ENCODE assay signal across 11 cellular contexts in the genomic region with DNA sequence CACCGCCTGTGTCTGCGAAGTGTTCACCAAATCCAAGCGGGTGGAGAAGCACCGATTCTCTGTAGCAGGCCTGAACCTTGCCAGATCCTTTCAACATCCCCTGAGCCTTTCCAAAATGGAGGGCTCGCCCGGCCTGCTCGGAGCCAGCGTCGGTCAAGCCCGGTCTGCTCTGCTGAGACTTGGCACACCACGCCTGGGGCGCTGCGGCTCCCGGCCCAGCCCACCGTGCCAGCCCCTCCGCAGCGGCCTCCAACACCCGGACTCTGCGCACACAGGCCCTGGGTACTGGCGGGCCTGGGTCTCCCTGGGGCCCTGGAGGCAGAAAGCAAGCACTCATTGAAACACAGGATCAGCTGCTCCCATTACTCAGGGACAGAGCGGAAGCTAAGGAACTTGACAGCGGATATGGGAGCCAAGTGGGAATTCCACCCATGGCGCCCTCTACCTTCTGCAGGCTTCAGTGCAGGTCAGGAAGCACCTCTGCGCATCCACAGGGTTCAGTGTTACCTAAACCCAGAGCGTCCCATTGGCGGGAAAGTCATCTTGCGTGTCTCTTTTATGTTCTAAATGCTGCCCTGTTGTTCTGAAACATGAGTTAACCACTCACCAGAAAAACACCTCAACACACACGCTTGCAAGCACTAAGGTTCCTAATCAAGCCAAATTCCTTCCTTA.
DNase-seq lines count a peak whose midpoint lies in the region; ATAC-seq and TF ChIP-seq lines count a peak whose summit lies in the region.
"Had no signal": no experiment of that assay in that cellular context is flagged by ENCODE, and none has a peak within 500 bp of the region (broad histone marks: within the 10 kb centered on the region; RNA-seq: fewer than 3 reads in every experiment).

No MANE protein-coding gene starts in this region.

- H3K4me1 Mint-ChIP-seq in naive thymus-derived CD8-positive, alpha-beta T cell, result peaks cover 0 to 4% (median 1%) of the 10 kb centered on the region in 4 donors
- no peaks in the 10 kb centered on the region for H3K4me1 Mint-ChIP-seq in activated T-cell treated with anti-CD3 and anti-CD28 coated beads, Interleukin-2, amount 50 U/mL, for 4 hours (ENCODE audit: low read depth)

- CTCF ChIA-PET in HEK293 (lab: Yijun Ruan, JAX), result interaction anchor here (0.7 to 2.3 kb wide), 11 partner anchors 9 to 159 kb away, joined by 3 to 10 read pairs (median 5); a partner anchor contains a TSS

- H3K4me3 ChIP-seq in HEK293 (ENCODE audit: low read depth, low read length), result no peak overlapping the region
- no peak overlapping the region for H3K4me3 ChIP-seq in cardiac fibroblast (replicated peaks in 1 of 2; ENCODE audit: low read depth in 2 of 2, low read length in 2 of 2)

- H3K36me3 ChIP-seq in HEK293 (ENCODE audit: control insufficient read depth in 2 of 2, insufficient read depth in 1 of 2, low read length in 2 of 2), result no peaks in the 10 kb centered on the region

- peaks cover 0 to 2% (median 0%) of the 10 kb centered on the region in 9 donors for H3K9me3 Mint-ChIP-seq in naive thymus-derived CD8-positive, alpha-beta T cell
- H3K9me3 Mint-ChIP-seq in activated T-cell treated with anti-CD3 and anti-CD28 coated beads, Interleukin-2, amount 50 U/mL, for 4 hours, result no peaks in the 10 kb centered on the region
- H3K9me3 Mint-ChIP-seq: activated T-helper 1 cell treated with anti-CD3 and anti-CD28 coated beads, Interleukin-12 subunit alpha, Interleukin-12 subunit beta, Interleukin-2, Interleukin-4 antibody, amounts not matched to agents 30 ng/mL and 10 ng/mL and 1 ng/mL, durations not matched to agents 14 hours and 24 hours and 36 hours had no signal

- no peak overlapping the region for H3K27ac ChIP-seq in HEK293 (ENCODE audit: extremely low read depth, low read depth, low read length)
- H3K27ac ChIP-seq: parathyroid adenoma had no signal

- POLR2A ChIA-PET in HEK293 (lab: Yijun Ruan, JAX), result no interaction called here
- POLR2A ChIA-PET in naive thymus-derived CD8-positive, alpha-beta T cell (lab: Charles Lee), result no interaction called here

- no peak for ATAC-seq in naive thymus-derived CD8-positive, alpha-beta T cell
- no peak for ATAC-seq in activated T-cell treated with anti-CD3 and anti-CD28 coated beads, Interleukin-2, amount 50 U/mL, for 4 hours

- H3K27ac Mint-ChIP-seq in naive thymus-derived CD8-positive, alpha-beta T cell, result no peak overlapping the region
- H3K27ac Mint-ChIP-seq: activated T-helper 1 cell treated with anti-CD3 and anti-CD28 coated beads, Interleukin-12 subunit alpha, Interleukin-12 subunit beta, Interleukin-2, Interleukin-4 antibody, amounts not matched to agents 30 ng/mL and 10 ng/mL and 1 ng/mL, durations not matched to agents 14 hours and 24 hours and 36 hours had no signal

- peaks cover 7% of the 10 kb centered on the region for H3K4me1 ChIP-seq in HEK293 (ENCODE audit: control insufficient read depth, insufficient read depth, low read length)
- H3K4me1 ChIP-seq: parathyroid adenoma had no signal

- DNase-seq in COLO668 (lab: John Stamatoyannopoulos, UW; ENCODE audit: unreplicated experiment) (peak; percentile 21), cardiac fibroblast (ENCODE audit: low read depth in 2 of 2) (peak; percentile 11 to 31), mesenteric fat pad (ENCODE audit: low spot score) (peak; percentile 12), AML-193 (lab: John Stamatoyannopoulos, UW) (no peak), nucleus accumbens (lab: John Stamatoyannopoulos, UW) (no peak)
- DNase-seq in naive thymus-derived CD8-positive, alpha-beta T cell, result no peak
- DNase-seq in activated T-cell treated with anti-CD3 and anti-CD28 coated beads, Interleukin-2, amount 50 U/mL, for 4 hours, result no peak
- DNase-seq: Kasumi-1 had no signal

- TF ChIP-seq CTCF in HEK293 (tag by site-specific recombination; IDR thresholded peaks at IDR 0.05) (no peak), cardiac fibroblast (IDR thresholded peaks at IDR 0.05; ENCODE audit: low read depth, low read length) (peak; percentile 62)

- no peak overlapping the region for H3K4me3 Mint-ChIP-seq in naive thymus-derived CD8-positive, alpha-beta T cell
- H3K4me3 Mint-ChIP-seq in activated T-cell treated with anti-CD3 and anti-CD28 coated beads, Interleukin-2, amount 50 U/mL, for 4 hours, result no peak overlapping the region
- H3K4me3 Mint-ChIP-seq: activated T-helper 1 cell treated with anti-CD3 and anti-CD28 coated beads, Interleukin-12 subunit alpha, Interleukin-12 subunit beta, Interleukin-2, Interleukin-4 antibody, amounts not matched to agents 30 ng/mL and 10 ng/mL and 1 ng/mL, durations not matched to agents 14 hours and 24 hours and 36 hours had no signal

- H3K9me3 ChIP-seq in HEK293 (ENCODE audit: control insufficient read depth, insufficient read depth, low read depth, low read length), result no peaks in the 10 kb centered on the region

- peaks cover 0 to 3% (median 0%) of the 10 kb centered on the region in 5 donors for H3K27me3 Mint-ChIP-seq in naive thymus-derived CD8-positive, alpha-beta T cell
- H3K27me3 Mint-ChIP-seq in activated T-cell treated with anti-CD3 and anti-CD28 coated beads, Interleukin-2, amount 50 U/mL, for 4 hours (ENCODE audit: low read depth), result peaks cover 4% of the 10 kb centered on the region

- peaks cover 0 to 2% (median 0%) of the 10 kb centered on the region in 3 donors for H3K36me3 Mint-ChIP-seq in naive thymus-derived CD8-positive, alpha-beta T cell
- no peaks in the 10 kb centered on the region for H3K36me3 Mint-ChIP-seq in activated T-cell treated with anti-CD3 and anti-CD28 coated beads, Interleukin-2, amount 50 U/mL, for 4 hours (ENCODE audit: insufficient read depth)

TF ChIP-seq in HEK293, 187 proteins besides CTCF, POLR2A, EP300 and RAD21:
- TF ChIP-seq TRIM28 (IDR thresholded peaks at IDR 0.05; ENCODE audit: borderline replicate concordance, low read length), result peak; percentile 14; the same call in 1 of the 2 replicates
- peak; percentile 44; the same call in 1 of the 2 replicates for TF ChIP-seq IKZF3 (tag by site-specific recombination; IDR thresholded peaks at IDR 0.05)
- TF ChIP-seq, protein P1, sequence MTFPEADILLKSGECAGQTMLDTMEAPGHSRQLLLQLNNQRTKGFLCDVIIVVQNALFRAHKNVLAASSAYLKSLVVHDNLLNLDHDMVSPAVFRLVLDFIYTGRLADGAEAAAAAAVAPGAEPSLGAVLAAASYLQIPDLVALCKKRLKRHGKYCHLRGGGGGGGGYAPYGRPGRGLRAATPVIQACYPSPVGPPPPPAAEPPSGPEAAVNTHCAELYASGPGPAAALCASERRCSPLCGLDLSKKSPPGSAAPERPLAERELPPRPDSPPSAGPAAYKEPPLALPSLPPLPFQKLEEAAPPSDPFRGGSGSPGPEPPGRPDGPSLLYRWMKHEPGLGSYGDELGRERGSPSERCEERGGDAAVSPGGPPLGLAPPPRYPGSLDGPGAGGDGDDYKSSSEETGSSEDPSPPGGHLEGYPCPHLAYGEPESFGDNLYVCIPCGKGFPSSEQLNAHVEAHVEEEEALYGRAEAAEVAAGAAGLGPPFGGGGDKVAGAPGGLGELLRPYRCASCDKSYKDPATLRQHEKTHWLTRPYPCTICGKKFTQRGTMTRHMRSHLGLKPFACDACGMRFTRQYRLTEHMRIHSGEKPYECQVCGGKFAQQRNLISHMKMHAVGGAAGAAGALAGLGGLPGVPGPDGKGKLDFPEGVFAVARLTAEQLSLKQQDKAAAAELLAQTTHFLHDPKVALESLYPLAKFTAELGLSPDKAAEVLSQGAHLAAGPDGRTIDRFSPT (tag by site-specific recombination; IDR thresholded peaks at IDR 0.05), result no peak
TF ChIP-seq in HEK293: peak in this region for 2.

Comparison
In these comparisons a context has a peak if more than half of its experiments do, and no peak if none do; other contexts are left out.
1. DNase-seq: peak in COLO668 (single experiment), cardiac fibroblast (2 of 2) and mesenteric fat pad (single experiment); none in AML-193 (0 of 2), nucleus accumbens (0 of 56), naive thymus-derived CD8-positive, alpha-beta T cell (0 of 10) and activated T-cell treated with anti-CD3 and anti-CD28 coated beads, Interleukin-2, amount 50 U/mL, for 4 hours (single experiment).